In genomic region chr7:30284298-30285066, GRCh38 we compare ENCODE assay signal across 8 cellular contexts. TPM values are rescaled to one million over a fixed set of nuclear protein-coding genes. Genes with fewer than 3 reads are reported as not detected.
DNase-seq lines count a peak whose midpoint lies in the region; ATAC-seq and TF ChIP-seq lines count a peak whose summit lies in the region.

TSS of gene ZNRF2 (plus strand) at chr7:30284597. CDS start at chr7:30285358, 761 bp downstream.

- no peaks in the 10 kb centered on the region for H3K9me3 ChIP-seq in liver (ENCODE audit: control insufficient read depth in 4 of 4, low read length in 3 of 4)

- TF ChIP-seq CTCF in CD14-positive monocyte (IDR thresholded peaks at IDR 0.05) (peak; percentile 44), liver (IDR thresholded peaks at IDR 0.05; ENCODE audit: low read depth, low read length, missing input control) (no peak)

- peaks cover 7 to 13% of the 10 kb centered on the region in 2 donors for H3K36me3 Mint-ChIP-seq in CD14-positive monocyte

- ATAC-seq in GM19372 (IDR thresholded peaks at IDR 0.05; ENCODE audit: low read depth, unreplicated experiment) (peak; percentile 81), HG03558 (IDR thresholded peaks at IDR 0.05; ENCODE audit: extremely low read depth, unreplicated experiment) (peak; percentile 81)

- peak; percentile 99 for DNase-seq in CD14-positive monocyte (ENCODE audit: low spot score)
- peak; percentile 100 for DNase-seq in NCI-H748 (lab: John Stamatoyannopoulos, UW; ENCODE audit: unreplicated experiment)
- peak; percentile 94 to 97 for DNase-seq in activated CD4-positive, alpha-beta T cell treated with anti-CD3 and anti-CD28 coated beads, Interleukin-2, amount 50 U/mL, for 24 hours (ENCODE audit: low read depth in 1 of 2, low spot score in 1 of 2)
- peak; percentile 99 for DNase-seq in dermis blood vessel endothelial cell
- DNase-seq in stimulated activated CD4-positive, alpha-beta T cell treated with anti-CD3 and anti-CD28 coated beads, Interleukin-4, amount 100 ng/mL, for 24 hours, result peak; percentile 99

- H3K27me3 Mint-ChIP-seq in CD14-positive monocyte (ENCODE audit: low read depth in 3 of 3), result no peaks in the 10 kb centered on the region

- H3K4me1 Mint-ChIP-seq in CD14-positive monocyte, result peaks cover 42% of the 10 kb centered on the region

- peaks cover 0 to 13% (median 4%) of the 10 kb centered on the region in 4 donors for H3K4me1 ChIP-seq in liver (ENCODE audit: control insufficient read depth in 4 of 4, insufficient read depth in 4 of 4, low read length in 3 of 4)

- under 1% methylated on average over 96 of the region's 96 CpGs for WGBS in liver

- peak within 1 kb of the TSS; percentile 82 to 95 (median 94) for H3K27ac Mint-ChIP-seq in CD14-positive monocyte

- H3K36me3 ChIP-seq in liver (ENCODE audit: control insufficient read depth in 4 of 4, insufficient read depth in 3 of 4, low read depth in 1 of 4, low read length in 3 of 4), result no peaks in the 10 kb centered on the region

- H3K9ac ChIP-seq in liver (ENCODE audit: low read depth in 1 of 2, low read length in 2 of 2), result peak within 1 kb of the TSS; percentile 56 to 88

- peak in 1 of 2 donors; percentile 40 for TF ChIP-seq RAD21 in liver (IDR thresholded peaks at IDR 0.05)

- H3K27ac ChIP-seq in liver (ENCODE audit: low read depth in 1 of 2, low read length in 2 of 2), result peak within 1 kb of the TSS; percentile 90 to 97

- H3K4me3 ChIP-seq in liver (ENCODE audit: low read depth in 1 of 3, low read length in 3 of 3), result peak within 1 kb of the TSS; percentile 82 to 97 (median 95)

- intact Hi-C loops in CD14-positive monocyte (cut with micrococcal nuclease), result loop anchor here (2.0 to 10.0 kb wide), 7 partner anchors 50 to 163 kb away; no protein-coding TSS in a partner anchor

- H3K9me3 Mint-ChIP-seq in CD14-positive monocyte, result peaks cover 0 to 7% (median 4%) of the 10 kb centered on the region in 7 donors

- peak within 1 kb of the TSS; percentile 78 to 87 for H3K4me3 Mint-ChIP-seq in CD14-positive monocyte

- H3K27me3 ChIP-seq in liver (ENCODE audit: control insufficient read depth in 4 of 4, insufficient read depth in 4 of 4, low read length in 3 of 4), result no peaks in the 10 kb centered on the region

TF ChIP-seq in liver, 16 proteins besides CTCF, POLR2A, EP300 and RAD21:
- TF ChIP-seq FOXA1 (IDR thresholded peaks at IDR 0.05) (peak; percentile 59), SP1 (IDR thresholded peaks at IDR 0.05) (peak; percentile 90), YY1 (IDR thresholded peaks at IDR 0.05) (peak; percentile 49), JUND (IDR thresholded peaks at IDR 0.05) (no peak), TAF1 (conservative IDR thresholded peaks at IDR 0.05) (no peak), GABPA (IDR thresholded peaks at IDR 0.05 in 1 of 2, conservative IDR thresholded peaks at IDR 0.05 in 1 of 2) (peak in 1 of 2 donors; percentile 46), HNF4A (conservative IDR thresholded peaks at IDR 0.05) (peak in 1 of 2 donors; percentile 0), MAX (IDR thresholded peaks at IDR 0.05) (peak; percentile 78), HNF4G (IDR thresholded peaks at IDR 0.05) (no peak)

RNA-seq across cellular contexts. Expression of gene ZNRF2, which starts in this region (rescaled TPM):
- polyA plus RNA-seq in CD14-positive monocyte, result 1 to 10 TPM; 1.9 to 5.7 TPM
- 9.5 and 13.4 TPM in 2 replicates for total RNA-seq in dermis blood vessel endothelial cell
- total RNA-seq in liver, result 10 to 100 TPM; 16.6 to 30.0 TPM
- 1 to 10 TPM; 6.9 to 8.8 TPM for polyA plus RNA-seq in liver

Comparison
In these comparisons a context has a peak if more than half of its experiments do, and no peak if none do; other contexts are left out.
1. Peak in every context shown above with its lines: DNase-seq, ATAC-seq, H3K4me3 ChIP-seq and H3K27ac ChIP-seq.